In the genomic region with DNA sequence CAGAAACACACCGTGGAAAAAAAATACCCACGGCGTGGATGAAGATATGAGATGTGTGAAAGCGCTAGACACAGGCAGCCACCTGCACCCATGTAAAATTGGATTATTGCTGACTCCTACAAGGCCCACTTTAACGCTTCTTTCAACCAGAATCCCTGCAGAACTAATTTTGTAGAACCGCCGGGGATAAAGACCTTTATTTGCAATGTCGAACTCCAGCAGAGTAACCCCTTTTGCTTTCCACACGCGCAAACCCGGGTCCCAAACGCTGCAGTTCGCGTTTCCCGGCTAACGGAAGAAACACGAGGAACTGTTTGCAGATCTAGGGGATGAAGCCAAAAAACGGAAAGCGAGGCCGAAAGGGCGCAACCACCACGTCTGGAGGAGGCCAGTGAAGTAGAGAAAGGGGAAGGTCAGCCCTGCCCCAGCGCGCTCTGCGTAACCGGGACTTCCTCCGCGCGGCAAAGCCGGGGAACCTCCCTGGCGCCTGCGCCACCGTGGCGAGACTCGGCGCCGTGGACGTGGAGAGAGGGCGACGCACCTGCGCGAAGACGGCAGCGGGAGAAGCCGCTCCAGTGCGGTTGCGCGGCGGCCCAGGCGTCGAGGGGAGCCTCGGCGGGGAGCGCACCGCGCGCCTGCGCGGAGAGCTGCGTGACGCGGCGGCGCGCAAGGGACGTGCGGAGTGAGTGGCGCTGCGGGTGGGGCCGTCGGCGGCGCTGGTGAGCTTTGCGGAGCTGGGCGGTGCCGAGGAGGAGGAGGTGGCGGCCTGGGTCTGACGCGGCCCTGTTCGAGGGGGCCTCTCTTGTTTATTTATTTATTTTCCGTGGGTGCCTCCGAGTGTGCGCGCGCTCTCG, we compare ENCODE assay signal across 8 cellular contexts. TPM values are rescaled to one million over a fixed set of nuclear protein-coding genes. Genes with fewer than 3 reads are reported as not detected.
DNase-seq lines count a peak whose midpoint lies in the region; ATAC-seq, FAIRE-seq and TF ChIP-seq lines count a peak whose summit lies in the region.

A gene (plus strand): TSS at position 729 of the 854 bp plus-strand sequence. CDS start 295 bp downstream, outside the sequence.

- peak; percentile 99 for DNase-seq in AG08395 (ENCODE audit: low spot score)
- peak; percentile 98 for DNase-seq in NCI-H2227 (lab: John Stamatoyannopoulos, UW; ENCODE audit: unreplicated experiment)
- peak; percentile 89 for DNase-seq in bronchial epithelial cell (ENCODE audit: low read depth)
- peak; percentile 99 for DNase-seq in immature natural killer cell
- peak; percentile 99 for DNase-seq in spleen

- no peaks in the 10 kb centered on the region for H3K9me3 ChIP-seq in spleen

- no peaks in the 10 kb centered on the region for H3K27me3 ChIP-seq in bronchial epithelial cell (ENCODE audit: control insufficient read depth, insufficient read depth, low read length)
- no peaks in the 10 kb centered on the region for H3K27me3 ChIP-seq in spleen (replicated peaks in 1 of 7)

- H3K4me1 ChIP-seq in spleen, result peaks cover 25 to 69% (median 49%) of the 10 kb centered on the region in 6 donors

- H3K27ac Mint-ChIP-seq in immature natural killer cell, result peak within 1 kb of the TSS; percentile 95 to 100 (median 99)

- TF ChIP-seq CTCF in WI38 (IDR thresholded peaks at IDR 0.05; ENCODE audit: low read depth, low read length) (no peak), bronchial epithelial cell (IDR thresholded peaks at IDR 0.05; ENCODE audit: insufficient read depth, low read length, severe bottlenecking) (peak; percentile 44), spleen (IDR thresholded peaks at IDR 0.05 in 8 of 11, conservative IDR thresholded peaks at IDR 0.05 in 3 of 11) (peak in 10 of 11 experiments; percentile 5 to 73 (median 45))

- peak within 1 kb of the TSS; percentile 87 to 98 (median 98) for H3K4me3 Mint-ChIP-seq in immature natural killer cell

- H3K4me3 ChIP-seq in WI38 (ENCODE audit: low read depth, low read length), result peak within 1 kb of the TSS; percentile 81
- H3K4me3 ChIP-seq in bronchial epithelial cell (ENCODE audit: low read depth, low read length), result peak within 1 kb of the TSS; percentile 96
- peak within 1 kb of the TSS; percentile 69 to 92 (median 83) for H3K4me3 ChIP-seq in spleen

- FAIRE-seq in bronchial epithelial cell (lab: Jason Lieb, UNC), result no peak

- no peaks in the 10 kb centered on the region for H3K36me3 Mint-ChIP-seq in immature natural killer cell

- intact Hi-C loops in spleen (cut with DNase I; ENCODE audit: low total_unique reads), result loop anchor here (10.0 kb wide), 1 partner anchor 157 kb away; no protein-coding TSS in a partner anchor

- peaks cover 42 to 55% of the 10 kb centered on the region in 2 donors for H3K4me1 Mint-ChIP-seq in immature natural killer cell

- no peaks in the 10 kb centered on the region for H3K9me3 Mint-ChIP-seq in immature natural killer cell

- peak within 1 kb of the TSS; percentile 98 to 100 (median 100) for H3K27ac ChIP-seq in spleen

- ATAC-seq in GM18907 (IDR thresholded peaks at IDR 0.05; ENCODE audit: unreplicated experiment), result peak; percentile 86
- ATAC-seq in HG03159 (IDR thresholded peaks at IDR 0.05; ENCODE audit: unreplicated experiment), result peak; percentile 85

- H3K36me3 ChIP-seq in bronchial epithelial cell (ENCODE audit: control insufficient read depth, insufficient read depth, low read length), result no peaks in the 10 kb centered on the region
- H3K36me3 ChIP-seq in spleen, result no peaks in the 10 kb centered on the region

- H3K27me3 Mint-ChIP-seq in immature natural killer cell (ENCODE audit: low read depth in 3 of 3), result peaks cover 13 to 27% (median 13%) of the 10 kb centered on the region in 3 donors

- peak; percentile 69 to 85 (median 79) for TF ChIP-seq POLR2A in spleen (IDR thresholded peaks at IDR 0.05)

- 0 to 1% (median 0%) methylated on average over 49 to 86 of the region's 86 CpGs for WGBS in spleen, 5 donors

RNA-seq across cellular contexts. Expression of the gene that starts here (rescaled TPM):
- total RNA-seq in bronchial epithelial cell (328 and 365 TPM in 2 replicates), spleen (100 to 1,000 TPM; 162 to 244 (median 214) TPM)
- polyA plus RNA-seq in immature natural killer cell (100 to 1,000 TPM in 1 of 3 donors, 10 to 100 TPM in 2; 62.1 to 104 (median 72.3) TPM), spleen (10 to 100 TPM; 40.4 to 65.1 (median 64.6) TPM)

Comparison
In these comparisons a context has a peak if more than half of its experiments do, and no peak if none do; other contexts are left out.
1. Peak in every context shown above with its lines: DNase-seq, ATAC-seq, H3K4me3 ChIP-seq and H3K27ac ChIP-seq.